In genomic region chr2:40200516-40200915, GRCh38 we compare ENCODE assay signal across 19 cellular contexts.
"Had no signal": no experiment of that assay in that cellular context is flagged by ENCODE, and none has a peak within 500 bp of the region (broad histone marks: within the 10 kb centered on the region; RNA-seq: fewer than 3 reads in every experiment).

No MANE protein-coding gene starts in this region.

- ATAC-seq: heart right ventricle; left lobe of liver; naive thymus-derived CD4-positive, alpha-beta T cell; right cardiac atrium; stimulated activated naive B cell treated with anti-CD40 and anti-IgM and Interleukin-4, amounts not matched to agents 10 μg/mL and 1 μg/mL and 100 μg/mL, for 72 hours; T-helper 17 cell had no signal

- H3K27ac ChIP-seq: brain microvascular endothelial cell had no signal

- FAIRE-seq: frontal cortex, islet of Langerhans had no signal

- H3K4me3 ChIP-seq: heart right ventricle, transverse colon had no signal

- H3K9me3 ChIP-seq: heart right ventricle, transverse colon had no signal

- DNase-seq: activated B cell treated with CpG ODN at 0.5 μM for 24 hours; activated CD4-positive, alpha-beta T cell treated with anti-CD3 and anti-CD28 coated beads, Interleukin-2, amount 10 ng/mL, durations not matched to agents 24 days and 14 days; activated CD8-positive, alpha-beta memory T cell treated with anti-CD3 and anti-CD28 coated beads for 24 hours; amygdala; brain microvascular endothelial cell; erythroblast; heart right ventricle; mammary epithelial cell; naive thymus-derived CD4-positive, alpha-beta T cell; posterior cingulate gyrus; right cardiac atrium; stimulated activated CD4-positive, alpha-beta T cell treated with anti-CD3 and anti-CD28 coated beads, Interleukin-1b, Interleukin-23, amount 100 ng/mL, for 48 hours; stimulated activated naive B cell treated with anti-CD40 and anti-IgM and Interleukin-4, amounts not matched to agents 10 μg/mL and 1 μg/mL and 100 μg/mL, for 72 hours; substantia nigra; T-helper 17 cell; transverse colon had no signal

- H3K36me3 ChIP-seq: brain microvascular endothelial cell, heart right ventricle, transverse colon had no signal

- H3K27me3 ChIP-seq: brain microvascular endothelial cell, heart right ventricle, transverse colon had no signal
